Comparison of ENCODE assay signal across 12 cellular contexts in genomic region chr1:226846801-226847200, GRCh38.
"Had no signal": no experiment of that assay in that cellular context is flagged by ENCODE, and none has a peak within 500 bp of the region (broad histone marks: within the 10 kb centered on the region; RNA-seq: fewer than 3 reads in every experiment).

No MANE protein-coding gene starts in this region.

- H3K4me1 ChIP-seq: gastrocnemius medialis, left lung, neural progenitor cell, pancreas, testis had no signal

- H3K4me2 ChIP-seq: neural progenitor cell had no signal

- H3K27ac Mint-ChIP-seq: activated naive CD8-positive, alpha-beta T cell; neural progenitor cell; stimulated activated naive CD8-positive, alpha-beta T cell treated with anti-CD3 and anti-CD28 coated beads, Interleukin-15, amount 100 ng/mL, for 72 hours; T-helper 2 cell treated with Interferon-gamma antibody and Interleukin-4, amounts not matched to agents 5 μg/mL and 100 μg/mL, for 36 hours had no signal

- H3K9ac ChIP-seq: neural progenitor cell had no signal

- H3K36me3 ChIP-seq: gastrocnemius medialis, left lung, neural progenitor cell, pancreas had no signal

- DNase-seq: activated CD4-positive, alpha-beta T cell treated with anti-CD3 and anti-CD28 coated beads, Interleukin-2, amount 50 U/mL, for 4 hours; activated T-cell treated with anti-CD3 and anti-CD28 coated beads, Interleukin-2, amount 50 U/mL, for 1 hour; gastrocnemius medialis; islet precursor cell; left lung; pancreas; stimulated activated CD4-positive, alpha-beta T cell treated with anti-CD3 and anti-CD28 coated beads, Interleukin-4, amount 100 ng/mL, for 4 hours; stimulated activated naive CD8-positive, alpha-beta T cell treated with anti-CD3 and anti-CD28 coated beads, Interleukin-15, amount 100 ng/mL, for 72 hours; testis had no signal

- H3K27me3 Mint-ChIP-seq: stimulated activated naive CD8-positive, alpha-beta T cell treated with anti-CD3 and anti-CD28 coated beads, Interleukin-15, amount 100 ng/mL, for 72 hours had no signal

- H3K4me3 ChIP-seq: gastrocnemius medialis, left lung, neural progenitor cell, pancreas, testis had no signal

- H3K4me1 Mint-ChIP-seq: neural progenitor cell; stimulated activated naive CD8-positive, alpha-beta T cell treated with anti-CD3 and anti-CD28 coated beads, Interleukin-15, amount 100 ng/mL, for 72 hours had no signal

- H3K9me3 Mint-ChIP-seq: stimulated activated naive CD8-positive, alpha-beta T cell treated with anti-CD3 and anti-CD28 coated beads, Interleukin-15, amount 100 ng/mL, for 72 hours; T-helper 2 cell treated with Interferon-gamma antibody and Interleukin-4, amounts not matched to agents 5 μg/mL and 100 μg/mL, for 36 hours had no signal

- H3K9me3 ChIP-seq: gastrocnemius medialis, left lung, pancreas, testis had no signal

- H3K27me3 ChIP-seq: gastrocnemius medialis, left lung, neural progenitor cell, pancreas, testis had no signal

- H3K27ac ChIP-seq: gastrocnemius medialis, left lung, neural progenitor cell, pancreas, testis had no signal

- H3K36me3 Mint-ChIP-seq: neural progenitor cell had no signal

- H3K4me3 Mint-ChIP-seq: activated naive CD8-positive, alpha-beta T cell; neural progenitor cell; stimulated activated naive CD8-positive, alpha-beta T cell treated with anti-CD3 and anti-CD28 coated beads, Interleukin-15, amount 100 ng/mL, for 72 hours; T-helper 2 cell treated with Interferon-gamma antibody and Interleukin-4, amounts not matched to agents 5 μg/mL and 100 μg/mL, for 36 hours had no signal

- FAIRE-seq: pancreas had no signal
